ENCODE assay signal across 8 cellular contexts in the genomic region with DNA sequence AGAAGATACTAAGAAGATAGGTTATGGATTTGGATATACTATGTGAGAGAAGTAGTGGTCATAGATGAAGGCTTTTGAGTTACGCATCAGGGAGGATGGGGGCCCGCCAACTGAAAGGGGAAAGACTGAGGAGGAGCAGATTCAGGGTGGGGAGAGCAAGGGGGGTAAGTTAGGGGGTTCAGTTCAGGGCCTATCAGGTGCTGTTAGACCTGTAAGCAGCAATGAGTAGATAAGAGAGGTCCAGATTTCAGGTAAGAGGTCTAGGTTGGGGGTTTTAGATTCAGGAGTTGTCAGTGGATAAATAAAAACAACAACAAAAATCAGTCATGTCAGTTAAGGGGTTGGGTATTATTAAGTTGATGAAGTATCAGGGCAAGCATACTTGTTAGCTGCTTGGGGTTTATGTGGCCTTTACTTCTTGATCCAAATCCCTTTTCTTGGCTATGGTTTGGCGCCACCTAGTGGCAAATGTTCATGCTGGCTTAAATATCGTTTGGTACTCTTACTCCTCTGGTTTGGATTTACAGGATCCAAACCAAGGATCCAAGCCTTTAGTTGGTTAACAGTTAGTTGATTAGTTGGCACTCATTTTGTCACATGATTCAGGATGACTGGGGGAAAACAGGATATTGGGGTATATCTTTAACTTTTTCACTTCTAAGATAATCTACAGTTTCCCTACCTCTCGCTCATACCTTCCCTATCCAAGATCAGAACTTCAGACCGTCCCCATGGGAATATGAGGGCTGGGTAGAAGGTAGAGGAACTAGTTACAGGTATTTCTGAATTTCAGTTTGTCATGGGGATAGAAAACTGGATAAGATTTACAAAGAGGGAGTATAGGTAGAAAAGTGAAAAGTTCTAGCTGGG.
DNase-seq lines count a peak whose midpoint lies in the region; ATAC-seq and TF ChIP-seq lines count a peak whose summit lies in the region.

No MANE protein-coding gene starts in this region.

- peaks cover 4% of the 10 kb centered on the region for H3K4me1 Mint-ChIP-seq in glutamatergic neuron (ENCODE audit: low read depth, unreplicated experiment)

- peak; percentile 78 for DNase-seq in NCI-H1092 treated with DMSO at 0.1 percent for 48 hours (lab: John Stamatoyannopoulos, UW)
- peak; percentile 25 for DNase-seq in SKM-1 (lab: John Stamatoyannopoulos, UW; ENCODE audit: unreplicated experiment)
- peak; percentile 78 for DNase-seq in activated naive CD4-positive, alpha-beta T cell treated with anti-CD3 and anti-CD28 coated beads, Interleukin-2, amount 50 U/mL, for 16 hours
- DNase-seq in glutamatergic neuron: peak; percentile 82
- peak; percentile 93 for DNase-seq in pons (ENCODE audit: low spot score)
- peak in 1 of 2 donors; percentile 80 for DNase-seq in upper lobe of left lung

- H3K4me3 Mint-ChIP-seq in glutamatergic neuron (ENCODE audit: unreplicated experiment): no peak overlapping the region

- H3K4me3 ChIP-seq in upper lobe of left lung: no peak overlapping the region

- peaks cover 4% of the 10 kb centered on the region for H3K36me3 Mint-ChIP-seq in glutamatergic neuron (ENCODE audit: unreplicated experiment)

- peaks cover 0 to 28% (median 13%) of the 10 kb centered on the region in 4 donors for H3K36me3 ChIP-seq in upper lobe of left lung

- no peak for TF ChIP-seq POLR2A in upper lobe of left lung (IDR thresholded peaks at IDR 0.05)

- no peak for TF ChIP-seq EP300 in upper lobe of left lung (IDR thresholded peaks at IDR 0.05)

- no peak overlapping the region for H3K27ac Mint-ChIP-seq in glutamatergic neuron (ENCODE audit: unreplicated experiment)

- peak; percentile 56 for TF ChIP-seq CTCF in GM12801 (IDR thresholded peaks at IDR 0.05; ENCODE audit: extremely low read depth, insufficient read length)
- TF ChIP-seq CTCF in glutamatergic neuron (IDR thresholded peaks at IDR 0.05; ENCODE audit: partially characterized antibody, unreplicated experiment): peak; percentile 94
- peak; percentile 76 to 93 (median 87) for TF ChIP-seq CTCF in upper lobe of left lung (IDR thresholded peaks at IDR 0.05)

- ATAC-seq in upper lobe of left lung (ENCODE audit: low FRiP score in 2 of 2) (peak; percentile 87 to 91), GM19455 (IDR thresholded peaks at IDR 0.05; ENCODE audit: unreplicated experiment) (no peak)

- no peaks in the 10 kb centered on the region for H3K9me3 Mint-ChIP-seq in glutamatergic neuron (ENCODE audit: unreplicated experiment)

- H3K27ac ChIP-seq in upper lobe of left lung: peak overlapping the region in 1 of 4 donors; percentile 26

- peaks cover 3% of the 10 kb centered on the region for H3K27me3 Mint-ChIP-seq in glutamatergic neuron (ENCODE audit: unreplicated experiment)

- H3K4me1 ChIP-seq in upper lobe of left lung: peaks cover 3 to 7% (median 5%) of the 10 kb centered on the region in 4 donors

- no peaks in the 10 kb centered on the region for H3K27me3 ChIP-seq in upper lobe of left lung

- WGBS in upper lobe of left lung, 2 donors: 57 to 63% methylated on average over 6 of the region's 6 CpGs

- H3K9me3 ChIP-seq in upper lobe of left lung: no peaks in the 10 kb centered on the region
